Comparison of ENCODE assay signal across 19 cellular contexts in the genomic region with DNA sequence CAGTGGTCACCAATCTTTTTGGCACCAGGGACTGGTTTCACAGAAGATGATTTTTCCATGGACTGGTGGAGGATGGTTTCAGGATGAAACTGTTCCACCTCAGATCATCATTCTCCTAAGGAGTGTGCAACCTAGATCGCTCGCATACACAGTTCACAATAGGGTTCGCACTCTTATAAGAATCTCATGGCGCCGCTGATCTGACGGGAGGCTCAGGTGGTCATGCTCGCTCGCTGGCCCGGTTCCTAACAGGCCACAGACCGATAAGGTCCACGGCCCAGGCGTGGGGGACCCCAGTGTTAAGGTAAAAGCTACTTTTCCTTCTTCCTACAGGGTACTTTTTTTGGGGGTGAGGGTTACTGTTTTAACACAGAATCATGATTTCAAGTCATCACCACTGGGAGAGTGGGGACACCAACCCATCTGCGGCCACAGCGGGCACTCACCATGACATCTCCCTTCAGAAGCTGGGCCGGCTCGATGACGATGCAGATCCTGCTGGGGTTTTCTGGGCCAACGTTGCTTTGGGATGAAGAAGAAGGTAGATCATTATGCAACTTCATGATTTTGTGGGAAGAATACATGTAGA.
"Had no signal": no experiment of that assay in that cellular context is flagged by ENCODE, and none has a peak within 500 bp of the region (broad histone marks: within the 10 kb centered on the region; RNA-seq: fewer than 3 reads in every experiment).

No MANE protein-coding gene starts in this region.

- H3K27me3 Mint-ChIP-seq: natural killer cell treated with Interleukin-12 subunit alpha and Interleukin-12 subunit beta and Interleukin-15 and Interleukin-18, amount 100 ng/mL, for 72 hours had no signal

- DNase-seq: central memory CD4-positive, alpha-beta T cell; effector memory CD4-positive, alpha-beta T cell; esophagus squamous epithelium; foreskin fibroblast; glutamatergic neuron; left cardiac atrium; mammary epithelial cell; occipital lobe; psoas muscle; retina; small intestine; stimulated activated CD4-positive, alpha-beta T cell treated with anti-CD3 and anti-CD28 coated beads, Interleukin-12 subunit alpha, Interleukin-12 subunit beta, amount 100 ng/mL, for 4 hours; stimulated activated naive CD4-positive, alpha-beta T cell; stomach; trophoblast cell; uterus had no signal

- H3K9me3 Mint-ChIP-seq: natural killer cell treated with Interleukin-12 subunit alpha and Interleukin-12 subunit beta and Interleukin-15 and Interleukin-18, amount 100 ng/mL, for 72 hours had no signal

- ATAC-seq: gastroesophageal sphincter; left cardiac atrium; natural killer cell treated with Interleukin-12 subunit alpha and Interleukin-12 subunit beta and Interleukin-15 and Interleukin-18, amount 100 ng/mL, for 72 hours; psoas muscle had no signal

- H3K36me3 Mint-ChIP-seq: natural killer cell treated with Interleukin-12 subunit alpha and Interleukin-12 subunit beta and Interleukin-15 and Interleukin-18, amount 100 ng/mL, for 72 hours had no signal

- FAIRE-seq: keratinocyte, small intestine had no signal

- H3K27ac Mint-ChIP-seq: natural killer cell treated with Interleukin-12 subunit alpha and Interleukin-12 subunit beta and Interleukin-15 and Interleukin-18, amount 100 ng/mL, for 72 hours had no signal

- H3K4me3 Mint-ChIP-seq: natural killer cell treated with Interleukin-12 subunit alpha and Interleukin-12 subunit beta and Interleukin-15 and Interleukin-18, amount 100 ng/mL, for 72 hours had no signal
